ENCODE assay signal across 17 cellular contexts in genomic region chr20:48406462-48407235, GRCh38.
A peak's percentile ranks its signal among the peaks of the same experiment; 100 is the strongest.
DNase-seq lines count a peak whose midpoint lies in the region; ATAC-seq and TF ChIP-seq lines count a peak whose summit lies in the region.
"Had no signal": no experiment of that assay in that cellular context is flagged by ENCODE, and none has a peak within 500 bp of the region (broad histone marks: within the 10 kb centered on the region; RNA-seq: fewer than 3 reads in every experiment).

No MANE protein-coding gene starts in this region.

- POLR2A ChIA-PET in HEK293T (lab: Yijun Ruan, JAX): no interaction called here

- ATAC-seq in Right ventricle myocardium inferior (peak; percentile 12), left ventricle myocardium superior (no peak)
- ATAC-seq: left lung had no signal

- intact Hi-C loops in Right ventricle myocardium inferior (cut with DNase I): no loop called here
- intact Hi-C loops in left ventricle myocardium superior (cut with micrococcal nuclease): no loop called here

- peak overlapping the region; percentile 28 for H3K27ac ChIP-seq in caudate nucleus (ENCODE audit: low read depth, low read length)
- H3K27ac ChIP-seq: left lung, SJSA1, spleen, testis had no signal

- DNase-seq in Right ventricle myocardium inferior (ENCODE audit: missing footprints) (no peak), left ventricle myocardium superior (no peak), HEK293T (ENCODE audit: extremely low spot score) (no peak), caudate nucleus (lab: John Stamatoyannopoulos, UW) (peak in 16 of 61 donors; percentile 2 to 78 (median 21)), NOMO-1 treated with DMSO at 0.1 percent for 48 hours (lab: John Stamatoyannopoulos, UW; ENCODE audit: unreplicated experiment) (no peak), germinal center (ENCODE audit: low spot score) (no peak)
- DNase-seq in stimulated activated CD8-positive, alpha-beta memory T cell treated with anti-CD3 and anti-CD28 coated beads, Interleukin-15, amount 100 ng/mL, for 48 hours (ENCODE audit: low read depth in 2 of 2): peak; percentile 24 to 27
- no peak for DNase-seq in NK-92 treated with Interleukin-12 subunit alpha and Interleukin-12 subunit beta, amount 100 ng/mL, for 24 hours (lab: John Stamatoyannopoulos, UW)
- DNase-seq: activated naive CD4-positive, alpha-beta T cell treated with anti-CD3 and anti-CD28 coated beads, Interleukin-2, amount 10 ng/mL, durations not matched to agents 7 days and 5 days; effector CD4-positive, alpha-beta T cell; GF-D8; KBM-7; left lung; posterior cingulate gyrus; spleen; testis had no signal

- CTCF ChIA-PET in HEK293T (lab: Yijun Ruan, JAX): no interaction called here

TF ChIP-seq in HEK293T, 16 proteins besides CTCF, POLR2A, EP300 and RAD21:
- TF ChIP-seq PKNOX1 (IDR thresholded peaks at IDR 0.05): peak; percentile 49; the same call in 1 of the 2 replicates
- no peak for TF ChIP-seq ARNT (IDR thresholded peaks at IDR 0.05)
TF ChIP-seq in HEK293T: peak in this region for 1.

Comparison
In these comparisons a context has a peak if more than half of its experiments do, and no peak if none do; other contexts are left out.
1. DNase-seq: peak in stimulated activated CD8-positive, alpha-beta memory T cell treated with anti-CD3 and anti-CD28 coated beads, Interleukin-15, amount 100 ng/mL, for 48 hours (2 of 2); none in Right ventricle myocardium inferior (single experiment), left ventricle myocardium superior (single experiment), HEK293T (single experiment), NOMO-1 treated with DMSO at 0.1 percent for 48 hours (single experiment), germinal center (single experiment) and NK-92 treated with Interleukin-12 subunit alpha and Interleukin-12 subunit beta, amount 100 ng/mL, for 24 hours (single experiment).